Comparison of ENCODE assay signal across 8 cellular contexts in the genomic region with DNA sequence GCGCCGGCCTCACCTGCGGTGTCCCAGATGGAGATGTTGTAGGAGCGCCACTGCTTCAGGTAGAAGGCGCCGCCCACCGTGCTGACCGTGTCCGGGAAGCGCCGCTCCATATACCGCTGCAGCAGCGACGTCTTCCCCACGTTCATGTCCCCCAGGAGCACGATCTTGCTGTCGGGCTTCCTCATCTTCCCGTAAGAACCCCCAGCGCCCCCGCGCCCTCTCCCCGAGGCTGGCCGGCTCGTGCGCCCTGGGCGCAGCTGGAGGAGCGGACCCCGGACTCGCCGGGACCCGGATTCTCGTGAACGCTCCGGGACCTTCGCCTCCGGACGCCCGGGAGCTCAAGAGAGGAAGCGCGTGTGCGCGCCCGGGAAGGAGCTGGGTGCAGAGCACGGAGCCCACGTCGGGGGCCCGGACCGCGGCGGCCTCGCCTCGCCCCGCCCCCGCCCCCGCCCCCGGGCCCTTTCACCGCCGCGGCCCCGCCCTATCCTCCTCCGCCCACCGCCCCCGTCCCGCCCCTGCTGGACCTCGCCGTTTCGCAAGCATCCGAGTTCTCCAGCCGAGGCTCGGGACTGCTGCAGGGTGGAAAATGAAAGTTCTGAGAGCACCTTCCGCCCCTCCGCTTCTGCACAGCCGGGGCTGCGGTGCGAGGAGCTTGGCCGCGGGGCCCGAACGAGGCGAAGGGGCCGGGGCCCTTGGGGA. TPM values are rescaled to one million over a fixed set of nuclear protein-coding genes. Genes with fewer than 3 reads are reported as not detected.
DNase-seq lines count a peak whose midpoint lies in the region; ATAC-seq and TF ChIP-seq lines count a peak whose summit lies in the region.

A gene with protein sequence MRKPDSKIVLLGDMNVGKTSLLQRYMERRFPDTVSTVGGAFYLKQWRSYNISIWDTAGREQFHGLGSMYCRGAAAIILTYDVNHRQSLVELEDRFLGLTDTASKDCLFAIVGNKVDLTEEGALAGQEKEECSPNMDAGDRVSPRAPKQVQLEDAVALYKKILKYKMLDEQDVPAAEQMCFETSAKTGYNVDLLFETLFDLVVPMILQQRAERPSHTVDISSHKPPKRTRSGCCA (minus strand): TSS at position 388 of the 699 bp plus-strand sequence. CDS start 203 bp downstream, at position 185.

- H3K9me3 ChIP-seq in duodenal mucosa (ENCODE audit: control insufficient read depth in 1 of 2, low read length in 2 of 2): no peaks in the 10 kb centered on the region
- no peaks in the 10 kb centered on the region for H3K9me3 ChIP-seq in lung (ENCODE audit: control insufficient read depth in 2 of 2, insufficient read depth in 1 of 2, low read length in 1 of 2)

- peak within 1 kb of the TSS; percentile 91 to 94 for H3K9ac ChIP-seq in duodenal mucosa (ENCODE audit: low read depth in 1 of 2, low read length in 2 of 2)

- H3K27ac ChIP-seq in duodenal mucosa (ENCODE audit: low read depth, low read length) (peak within 1 kb of the TSS; percentile 87), lung (ENCODE audit: low read depth in 1 of 2, low read length in 1 of 2) (peak within 1 kb of the TSS; percentile 96)

- peak within 1 kb of the TSS; percentile 91 to 92 for H3K4me3 ChIP-seq in duodenal mucosa (ENCODE audit: low read depth in 1 of 2, low read length in 2 of 2)
- peak within 1 kb of the TSS; percentile 77 for H3K4me3 ChIP-seq in lung

- peaks cover 0 to 10% of the 10 kb centered on the region in 2 donors for H3K36me3 ChIP-seq in duodenal mucosa (ENCODE audit: control insufficient read depth in 1 of 2, insufficient read depth in 2 of 2, low read length in 2 of 2)
- H3K36me3 ChIP-seq in lung (ENCODE audit: control insufficient read depth in 2 of 2, insufficient read depth in 2 of 2, low read length in 2 of 2): no peaks in the 10 kb centered on the region

- 0 to 1% methylated on average over 41 to 78 of the region's 81 CpGs for WGBS in lung, 2 donors

- H3K27me3 ChIP-seq in duodenal mucosa (ENCODE audit: control insufficient read depth in 1 of 2, insufficient read depth in 2 of 2, low read length in 2 of 2): no peaks in the 10 kb centered on the region
- H3K27me3 ChIP-seq in lung (ENCODE audit: control insufficient read depth, insufficient read depth): no peaks in the 10 kb centered on the region

- H3K4me1 ChIP-seq in duodenal mucosa (ENCODE audit: control insufficient read depth in 1 of 2, insufficient read depth in 2 of 2, low read length in 2 of 2) (peaks cover 23 to 34% of the 10 kb centered on the region in 2 donors), lung (ENCODE audit: control insufficient read depth in 2 of 2, insufficient read depth in 2 of 2, low read length in 2 of 2) (peaks cover 0 to 8% of the 10 kb centered on the region in 2 donors)

- peak; percentile 48 for DNase-seq in A172 (ENCODE audit: low spot score)
- peak; percentile 61 for DNase-seq in NCI-H510A treated with DMSO at 0.1 percent for 48 hours (lab: John Stamatoyannopoulos, UW)
- DNase-seq in activated CD4-positive, alpha-beta T cell treated with anti-CD3 and anti-CD28 coated beads, Interleukin-2, amount 50 U/mL, for 48 hours: peak; percentile 67 to 70
- DNase-seq in lung (ENCODE audit: low spot score): peak; percentile 92
- peak; percentile 23 to 48 (median 47) for DNase-seq in stimulated activated CD4-positive, alpha-beta T cell treated with anti-CD3 and anti-CD28 coated beads, TNF-alpha, amount 100 ng/mL, for 4 hours (ENCODE audit: low read depth in 3 of 3)

- no peak for TF ChIP-seq CTCF in lung (IDR thresholded peaks at IDR 0.05; ENCODE audit: control extremely low read depth, extremely low read depth)

- ATAC-seq in GM18508 (IDR thresholded peaks at IDR 0.05; ENCODE audit: insufficient read depth, unreplicated experiment): peak; percentile 57
- peak; percentile 69 for ATAC-seq in HG02970 (IDR thresholded peaks at IDR 0.05; ENCODE audit: low FRiP score, unreplicated experiment)
- peak; percentile 80 for ATAC-seq in lung (ENCODE audit: insufficient read depth, low FRiP score)

RNA-seq across cellular contexts. Expression of the gene that starts here (rescaled TPM):
- total RNA-seq in A172 (2014; rRNA removed; shearing (Covaris generic)): 1.7 and 3.6 TPM in 2 replicates
- total RNA-seq in lung: 10 to 100 TPM; 42.9 to 47.9 TPM
- polyA plus RNA-seq in lung: 100 to 1,000 TPM in 1 of 2 donors, 10 to 100 TPM in 1; 35.8 to 118 TPM

Comparison
In these comparisons a context has a peak if more than half of its experiments do, and no peak if none do; other contexts are left out.
1. Peak in every context shown above with its lines: DNase-seq, ATAC-seq, H3K4me3 ChIP-seq and H3K27ac ChIP-seq.